Comparison of ENCODE assay signal across 8 cellular contexts in genomic region chr17:57577751-57578607, GRCh38.
A peak's percentile ranks its signal among the peaks of the same experiment; 100 is the strongest.
DNase-seq lines count a peak whose midpoint lies in the region; ATAC-seq lines count a peak whose summit lies in the region.

No MANE protein-coding gene starts in this region.

- DNase-seq in NCI-H1092 treated with DMSO at 0.1 percent for 48 hours (lab: John Stamatoyannopoulos, UW) (peak; percentile 72), NCI-H1092 (lab: John Stamatoyannopoulos, UW) (no peak), SKM-1 treated with dmso at 0.1 percent for 144 hours (lab: John Stamatoyannopoulos, UW; ENCODE audit: unreplicated experiment) (peak; percentile 76), hepatic stellate cell (ENCODE audit: low spot score) (peak; percentile 49)
- DNase-seq in stimulated activated naive B cell treated with anti-CD40 and anti-IgM and Interleukin-4, amounts not matched to agents 10 μg/mL and 1 μg/mL and 100 μg/mL, for 72 hours = no peak

- peak overlapping the region; percentile 84 for H3K27ac Mint-ChIP-seq in stimulated activated naive B cell treated with anti-CD40 and anti-IgM and Interleukin-4, amounts not matched to agents 10 μg/mL and 1 μg/mL and 100 μg/mL, for 72 hours

- peak; percentile 42 to 45 for ATAC-seq in stimulated activated naive B cell treated with anti-CD40 and anti-IgM and Interleukin-4, amounts not matched to agents 10 μg/mL and 1 μg/mL and 100 μg/mL, for 72 hours (replicated peaks)
- ATAC-seq in HG02840 (IDR thresholded peaks at IDR 0.05; ENCODE audit: low FRiP score, unreplicated experiment) (no peak), HG02623 (IDR thresholded peaks at IDR 0.05; ENCODE audit: unreplicated experiment) (no peak), HG02571 (IDR thresholded peaks at IDR 0.05; ENCODE audit: unreplicated experiment) (no peak)

- H3K9me3 Mint-ChIP-seq in stimulated activated naive B cell treated with anti-CD40 and anti-IgM and Interleukin-4, amounts not matched to agents 10 μg/mL and 1 μg/mL and 100 μg/mL, for 72 hours = no peaks in the 10 kb centered on the region

- H3K36me3 Mint-ChIP-seq in stimulated activated naive B cell treated with anti-CD40 and anti-IgM and Interleukin-4, amounts not matched to agents 10 μg/mL and 1 μg/mL and 100 μg/mL, for 72 hours = peaks cover 9 to 21% of the 10 kb centered on the region in 2 donors

- H3K4me3 Mint-ChIP-seq in stimulated activated naive B cell treated with anti-CD40 and anti-IgM and Interleukin-4, amounts not matched to agents 10 μg/mL and 1 μg/mL and 100 μg/mL, for 72 hours = peak overlapping the region; percentile 37 to 53

- H3K4me1 Mint-ChIP-seq in stimulated activated naive B cell treated with anti-CD40 and anti-IgM and Interleukin-4, amounts not matched to agents 10 μg/mL and 1 μg/mL and 100 μg/mL, for 72 hours = peaks cover 27 to 43% of the 10 kb centered on the region in 2 donors

- no peaks in the 10 kb centered on the region for H3K27me3 Mint-ChIP-seq in stimulated activated naive B cell treated with anti-CD40 and anti-IgM and Interleukin-4, amounts not matched to agents 10 μg/mL and 1 μg/mL and 100 μg/mL, for 72 hours

Comparison
In these comparisons a context has a peak if more than half of its experiments do, and no peak if none do; other contexts are left out.
1. DNase-seq: peak in NCI-H1092 treated with DMSO at 0.1 percent for 48 hours (single experiment), SKM-1 treated with dmso at 0.1 percent for 144 hours (single experiment) and hepatic stellate cell (single experiment); none in NCI-H1092 (single experiment) and stimulated activated naive B cell treated with anti-CD40 and anti-IgM and Interleukin-4, amounts not matched to agents 10 μg/mL and 1 μg/mL and 100 μg/mL, for 72 hours (single experiment).
2. ATAC-seq: peak in stimulated activated naive B cell treated with anti-CD40 and anti-IgM and Interleukin-4, amounts not matched to agents 10 μg/mL and 1 μg/mL and 100 μg/mL, for 72 hours (2 of 2); none in HG02840 (single experiment), HG02623 (single experiment) and HG02571 (single experiment).